Comparison of ENCODE assay signal across 8 cellular contexts in genomic region chr17:27293898-27294688, GRCh38. TPM values are rescaled to one million over a fixed set of nuclear protein-coding genes. Genes with fewer than 3 reads are reported as not detected.
A peak's percentile ranks its signal among the peaks of the same experiment; 100 is the strongest.
DNase-seq lines count a peak whose midpoint lies in the region; ATAC-seq and TF ChIP-seq lines count a peak whose summit lies in the region.

Gene WSB1, plus strand, starts transcription at chr17:27294114. Its CDS starts 282 bp downstream, at chr17:27294396.

- POLR2A ChIA-PET in Caco-2 (lab: Charles Lee) = interaction anchor here (0.6 to 2.8 kb wide), 9 partner anchors 10 to 80 kb away, joined by 3 to 23 read pairs (median 9); no protein-coding TSS in a partner anchor

- peak within 1 kb of the TSS; percentile 100 for H3K4me3 ChIP-seq in Caco-2 (ENCODE audit: low read depth, low read length)
- H3K4me3 ChIP-seq in effector memory CD4-positive, alpha-beta T cell (ENCODE audit: insufficient read depth, low read depth, low read length, poor library complexity, severe bottlenecking) = peak within 1 kb of the TSS; percentile 100

- H3K36me3 ChIP-seq in Caco-2 (ENCODE audit: control insufficient read depth, insufficient read depth, low read length) = peaks cover 1% of the 10 kb centered on the region; the same call in 1 of the 2 replicates
- H3K36me3 ChIP-seq in effector memory CD4-positive, alpha-beta T cell (ENCODE audit: control insufficient read depth, insufficient read depth, low read length) = no peaks in the 10 kb centered on the region

- H3K4me3 Mint-ChIP-seq in Caco-2 (ENCODE audit: unreplicated experiment) (peak within 1 kb of the TSS; percentile 98), memory B cell (peak within 1 kb of the TSS; percentile 99)

- DNase-seq in Caco-2 (peak; percentile 92 to 96), HT1080 (ENCODE audit: low read depth) (peak; percentile 90), memory B cell (ENCODE audit: low spot score in 2 of 2) (peak; percentile 96 to 97)
- DNase-seq in NK-92 treated with Interleukin-12 subunit alpha and Interleukin-12 subunit beta, amount 100 ng/mL, for 24 hours (lab: John Stamatoyannopoulos, UW) = peak; percentile 86
- DNase-seq in activated CD8-positive, alpha-beta memory T cell treated with anti-CD3 and anti-CD28 coated beads for 4 hours (ENCODE audit: low read depth in 2 of 2) = peak; percentile 81 to 83
- DNase-seq in effector memory CD4-positive, alpha-beta T cell = peak; percentile 85 to 86 (median 85)
- DNase-seq in stimulated activated CD8-positive, alpha-beta memory T cell treated with anti-CD3 and anti-CD28 coated beads, Interleukin-12 subunit alpha, Interleukin-12 subunit beta, amount 100 ng/mL, for 1 hour (ENCODE audit: low read depth) = peak; percentile 87

- peaks cover 13% of the 10 kb centered on the region for H3K4me1 ChIP-seq in Caco-2
- peaks cover 20% of the 10 kb centered on the region for H3K4me1 ChIP-seq in effector memory CD4-positive, alpha-beta T cell (ENCODE audit: control insufficient read depth, insufficient read depth, low read length, poor library complexity, severe bottlenecking)

- no peaks in the 10 kb centered on the region for H3K27me3 ChIP-seq in Caco-2 (replicated peaks; ENCODE audit: control insufficient read depth, insufficient read depth, low read length)
- H3K27me3 ChIP-seq in effector memory CD4-positive, alpha-beta T cell (replicated peaks; ENCODE audit: control insufficient read depth, insufficient read depth, low read length, poor library complexity, severe bottlenecking) = no peaks in the 10 kb centered on the region

- H3K36me3 Mint-ChIP-seq in Caco-2 (ENCODE audit: insufficient read depth, unreplicated experiment) = peaks cover 42% of the 10 kb centered on the region
- H3K36me3 Mint-ChIP-seq in memory B cell = no peaks in the 10 kb centered on the region

- ATAC-seq in GM21367 (IDR thresholded peaks at IDR 0.05; ENCODE audit: unreplicated experiment) = peak; percentile 63
- ATAC-seq in memory B cell (ENCODE audit: low read depth) = peak; percentile 87

- peak within 1 kb of the TSS; percentile 97 for H3K27ac Mint-ChIP-seq in Caco-2 (ENCODE audit: unreplicated experiment)
- peak within 1 kb of the TSS; percentile 98 for H3K27ac Mint-ChIP-seq in memory B cell

- H3K9me3 Mint-ChIP-seq in Caco-2 (ENCODE audit: unreplicated experiment) (no peaks in the 10 kb centered on the region), memory B cell (no peaks in the 10 kb centered on the region)

- peak within 1 kb of the TSS; percentile 98 for H3K27ac ChIP-seq in effector memory CD4-positive, alpha-beta T cell (ENCODE audit: insufficient read depth, low read length, poor library complexity, severe bottlenecking)

- H3K27me3 Mint-ChIP-seq in Caco-2 (ENCODE audit: insufficient read depth, unreplicated experiment) (no peaks in the 10 kb centered on the region), memory B cell (no peaks in the 10 kb centered on the region)

- intact Hi-C loops in Caco-2 (cut with micrococcal nuclease; ENCODE audit: unreplicated experiment) = loop anchor here (1.0 to 2.0 kb wide), 4 partner anchors 21 to 49 kb away; no protein-coding TSS in a partner anchor

- no TSS peak for BruUV-seq in Caco-2 (replicated peaks; lab: Mats Ljungman, UMichigan)

- no peaks in the 10 kb centered on the region for H3K9me3 ChIP-seq in Caco-2
- H3K9me3 ChIP-seq in effector memory CD4-positive, alpha-beta T cell (ENCODE audit: control insufficient read depth, low read length) = no peaks in the 10 kb centered on the region

- H3K4me1 Mint-ChIP-seq in Caco-2 (ENCODE audit: low read depth, unreplicated experiment) (peaks cover 27% of the 10 kb centered on the region), memory B cell (peaks cover 20% of the 10 kb centered on the region)

- TF ChIP-seq CTCF in Caco-2 (IDR thresholded peaks at IDR 0.05; ENCODE audit: insufficient read depth in 1 of 2, low read depth in 1 of 2, low read length in 1 of 2, severe bottlenecking in 1 of 2, unreplicated experiment in 1 of 2) = peak in 1 of 2 experiments; percentile 2

- CTCF ChIA-PET in Caco-2 (lab: Charles Lee) = interaction anchor here (0.5 to 2.9 kb wide), 9 partner anchors 10 to 58 kb away, joined by 3 to 19 read pairs (median 4); no protein-coding TSS in a partner anchor

RNA-seq across cellular contexts. Expression of gene WSB1, which starts in this region (rescaled TPM):
- total RNA-seq in Caco-2 (2022) = 149 and 157 TPM in 2 replicates
- total RNA-seq in HT1080 (2014; rRNA removed; shearing (Covaris generic)) = 31.7 and 62.4 TPM in 2 replicates
- 29.0 and 30.2 TPM in 2 replicates for polyA plus RNA-seq in HT1080 (2015; cell fraction: cytosol; rRNA removed)
- polyA plus RNA-seq in HT1080 (2015; cell fraction: nucleus; rRNA removed) = 444 and 485 TPM in 2 replicates

Comparison
In these comparisons a context has a peak if more than half of its experiments do, and no peak if none do; other contexts are left out.
1. Peak in every context shown above with its lines: DNase-seq, ATAC-seq, H3K4me3 ChIP-seq and H3K27ac ChIP-seq.